In genomic region chr20:59219206-59219605, GRCh38 we compare ENCODE assay signal across 23 cellular contexts. TPM values are rescaled to one million over a fixed set of nuclear protein-coding genes. Genes with fewer than 3 reads are reported as not detected.
"Had no signal": no experiment of that assay in that cellular context is flagged by ENCODE, and none has a peak within 500 bp of the region (broad histone marks: within the 10 kb centered on the region; RNA-seq: fewer than 3 reads in every experiment).

No MANE protein-coding gene starts in this region.

- H3K27me3 ChIP-seq: dorsolateral prefrontal cortex had no signal

- ATAC-seq: left ventricle myocardium superior; mucosa of descending colon; stimulated activated naive B cell treated with anti-CD40 and anti-IgM and Interleukin-4, amounts not matched to agents 10 μg/mL and 1 μg/mL and 100 μg/mL, for 72 hours had no signal

- H3K4me3 ChIP-seq: dorsolateral prefrontal cortex, mucosa of descending colon, spleen, thoracic aorta had no signal

- H3K9me3 Mint-ChIP-seq: naive B cell; stimulated activated naive B cell treated with anti-CD40 and anti-IgM and Interleukin-4, amounts not matched to agents 10 μg/mL and 1 μg/mL and 100 μg/mL, for 72 hours had no signal

- DNase-seq: activated CD4-positive, alpha-beta T cell treated with anti-CD3 and anti-CD28 coated beads, Interleukin-2, amount 50 U/mL, for 1 hour; activated CD4-positive, CD25-positive, alpha-beta regulatory T cell treated with anti-CD3 and anti-CD28 coated beads, Interleukin-2, amount 50 U/mL, for 72 hours; activated CD8-positive, alpha-beta memory T cell treated with anti-CD3 and anti-CD28 coated beads for 24 hours; activated CD8-positive, alpha-beta memory T cell treated with anti-CD3 and anti-CD28 coated beads, Interleukin-2, amount 50 U/mL, for 48 hours; activated gamma-delta T cell treated with Interleukin-2 at 50 U/mL for 16 hours; anterior cingulate cortex; caudate nucleus; dorsolateral prefrontal cortex; head of caudate nucleus; left ventricle myocardium superior; mucosa of descending colon; naive B cell; nucleus accumbens; spleen; stimulated activated CD4-positive, alpha-beta T cell treated with anti-CD3 and anti-CD28 coated beads, Interleukin-4, amount 100 ng/mL, for 4 hours; stimulated activated naive B cell treated with anti-CD40 and anti-IgM and Interleukin-4, amounts not matched to agents 10 μg/mL and 1 μg/mL and 100 μg/mL, for 72 hours; T-helper 1 cell; T1000 had no signal

- H3K9me3 ChIP-seq: mucosa of descending colon, spleen, thoracic aorta had no signal

- H3K36me3 Mint-ChIP-seq: brain had no signal

- H3K36me3 ChIP-seq: thoracic aorta had no signal

- H3K4me3 Mint-ChIP-seq: stimulated activated naive B cell treated with anti-CD40 and anti-IgM and Interleukin-4, amounts not matched to agents 10 μg/mL and 1 μg/mL and 100 μg/mL, for 72 hours had no signal

- H3K27ac ChIP-seq: dorsolateral prefrontal cortex, spleen, thoracic aorta had no signal

- H3K27ac Mint-ChIP-seq: stimulated activated naive B cell treated with anti-CD40 and anti-IgM and Interleukin-4, amounts not matched to agents 10 μg/mL and 1 μg/mL and 100 μg/mL, for 72 hours had no signal

RNA-seq across cellular contexts. Expression of gene ZNF831, which starts 55.6 kb away (rescaled TPM):
- total RNA-seq: epithelial cell of proximal tubule, kidney epithelial cell, renal cortical epithelial cell had no signal
